1 cellular context compared by ENCODE assay signal in genomic region chr6:70270287-70271005, GRCh38.
TF ChIP-seq lines count a peak whose summit lies in the region.

No MANE protein-coding gene starts in this region.

TF ChIP-seq in WTC11, 78 proteins besides CTCF, POLR2A, EP300 and RAD21 (continued from another document):
- TF ChIP-seq AR (CRISPR knock-in tag; IDR thresholded peaks at IDR 0.05) = no peak
